ENCODE assay signal across 13 cellular contexts in the genomic region with DNA sequence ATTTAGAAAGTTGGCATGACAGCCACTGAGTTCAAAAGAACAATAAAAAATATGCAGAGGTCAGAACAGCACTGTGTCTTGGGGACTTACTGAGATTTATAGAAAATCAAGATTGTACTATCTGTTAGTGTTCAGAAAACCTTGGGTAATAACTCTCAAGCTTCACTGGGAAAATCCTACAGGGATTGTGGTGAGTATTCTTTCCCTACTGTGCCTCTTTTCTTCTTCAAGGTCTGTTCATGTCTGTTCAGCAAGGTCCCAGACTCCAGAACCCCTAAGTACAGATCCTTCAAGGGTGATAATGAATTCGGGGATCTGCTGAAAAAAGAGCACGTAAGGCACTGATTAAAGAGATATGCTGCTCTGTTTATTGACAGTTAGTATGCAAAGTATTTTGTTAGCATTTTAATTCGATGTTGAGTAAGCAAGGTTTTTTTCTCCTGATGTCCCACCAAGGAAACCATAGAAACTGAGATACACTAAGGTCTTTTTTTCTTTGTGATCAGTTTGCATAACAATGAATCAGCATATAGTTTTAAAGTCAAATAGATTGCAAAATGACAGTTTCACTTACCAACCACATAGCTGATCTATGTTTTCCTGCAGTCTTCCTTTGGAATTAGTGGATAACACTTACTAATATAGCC.
DNase-seq lines count a peak whose midpoint lies in the region; TF ChIP-seq lines count a peak whose summit lies in the region.
"Had no signal": no experiment of that assay in that cellular context is flagged by ENCODE, and none has a peak within 500 bp of the region (broad histone marks: within the 10 kb centered on the region; RNA-seq: fewer than 3 reads in every experiment).

No MANE protein-coding gene starts in this region.

- POLR2A ChIA-PET in AG04450 (lab: Yijun Ruan, JAX) = interaction anchor here (0.8 kb wide), 1 partner anchor 9 kb away, joined by 3 read pairs; no protein-coding TSS in a partner anchor

- no peaks in the 10 kb centered on the region for H3K79me2 ChIP-seq in Karpas-422 (ENCODE audit: low read length)
- no peaks in the 10 kb centered on the region for H3K79me2 ChIP-seq in MM.1S (ENCODE audit: low read length)

- H3K36me3 ChIP-seq in HUES48 (ENCODE audit: control insufficient read depth, insufficient read depth, low read length) (no peaks in the 10 kb centered on the region), kidney epithelial cell (ENCODE audit: control insufficient read depth, insufficient read depth, low read length) (no peaks in the 10 kb centered on the region), Karpas-422 (ENCODE audit: insufficient read depth, low read length) (no peaks in the 10 kb centered on the region; the same call in 1 of the 2 replicates), MM.1S (replicated peaks; ENCODE audit: insufficient read depth, low read length) (no peaks in the 10 kb centered on the region)
- H3K36me3 ChIP-seq: BLaER1, neural progenitor cell, spleen had no signal

- no peak overlapping the region for H3K9ac ChIP-seq in HUES48 (ENCODE audit: low read depth, low read length)
- H3K9ac ChIP-seq in Karpas-422 (ENCODE audit: low read length) = no peak overlapping the region
- H3K9ac ChIP-seq in MM.1S (ENCODE audit: low read length) = no peak overlapping the region
- H3K9ac ChIP-seq: BLaER1, neural progenitor cell had no signal

- peaks cover 2% of the 10 kb centered on the region for H3F3A ChIP-seq in MM.1S (ENCODE audit: insufficient read depth, low read length)

- H2AFZ ChIP-seq in Karpas-422 (ENCODE audit: low read length) (no peak overlapping the region), MM.1S (ENCODE audit: low read length) (no peak overlapping the region)
- H2AFZ ChIP-seq: neural progenitor cell had no signal

- H3K4me1 ChIP-seq in HUES48 (ENCODE audit: control insufficient read depth, insufficient read depth, low read length) = peaks cover 42% of the 10 kb centered on the region
- H3K4me1 ChIP-seq in Karpas-422 (ENCODE audit: low read length) = no peaks in the 10 kb centered on the region
- 0 out of 2 replicates have a peak, but pooled peaks cover 3% of the 10 kb centered on the region for H3K4me1 ChIP-seq in MM.1S (ENCODE audit: low read length)
- H3K4me1 ChIP-seq: neural progenitor cell had no signal

- no peak for DNase-seq in AG04450 (ENCODE audit: low read depth, low spot score)
- peak; percentile 73 to 90 for DNase-seq in cardiac fibroblast (ENCODE audit: low read depth in 2 of 2)
- peak; percentile 1 for DNase-seq in kidney epithelial cell (ENCODE audit: low read depth)
- no peak for DNase-seq in GM13976 (ENCODE audit: low spot score)
- DNase-seq in retina = no peak
- DNase-seq in Karpas-422 = no peak
- DNase-seq in MM.1S = no peak
- DNase-seq: activated naive CD4-positive, alpha-beta T cell treated with Interleukin-2 at 50 U/mL for 16 hours; RPMI8226; spleen had no signal

- no peak for TF ChIP-seq CTCF in AG04450 (IDR thresholded peaks at IDR 0.05; ENCODE audit: low read depth, low read length)
- no peak for TF ChIP-seq CTCF in cardiac fibroblast (IDR thresholded peaks at IDR 0.05; ENCODE audit: low read depth, low read length)
- no peak for TF ChIP-seq CTCF in kidney epithelial cell (IDR thresholded peaks at IDR 0.05; ENCODE audit: insufficient read depth, low read length, poor library complexity, severe bottlenecking)
- TF ChIP-seq CTCF in GM13976 (IDR thresholded peaks at IDR 0.05; ENCODE audit: borderline replicate concordance, control extremely low read depth, extremely low read depth, insufficient read depth, missing control alignments) = no peak
- no peak for TF ChIP-seq CTCF in MM.1S (IDR thresholded peaks at IDR 0.05; ENCODE audit: low read length)

- H3K4me2 ChIP-seq in Karpas-422 (ENCODE audit: low read depth, low read length, poor library complexity, severe bottlenecking) (no peak overlapping the region), MM.1S (ENCODE audit: low read depth, low read length) (no peak overlapping the region)
- H3K4me2 ChIP-seq: neural progenitor cell had no signal

- H4K20me1 ChIP-seq in Karpas-422 (ENCODE audit: insufficient read depth, low read depth, low read length) (no peaks in the 10 kb centered on the region), MM.1S (ENCODE audit: insufficient read depth, low read length) (no peaks in the 10 kb centered on the region)
- H4K20me1 ChIP-seq: BLaER1 had no signal

- in situ Hi-C loops in GM13976 (cut with MboI; ENCODE audit: low sequenced_read_pairs, unreplicated experiment) = no loop called here

- H3K4me3 ChIP-seq in AG04450 (ENCODE audit: low read depth, low read length) (no peak overlapping the region), HUES48 (ENCODE audit: low read depth, low read length) (peak overlapping the region; percentile 17; the same call in 1 of the 2 replicates), cardiac fibroblast (replicated peaks in 1 of 2; ENCODE audit: low read depth in 2 of 2, low read length in 2 of 2) (no peak overlapping the region), kidney epithelial cell (ENCODE audit: low read depth, low read length) (no peak overlapping the region), Karpas-422 (ENCODE audit: low read length) (no peak overlapping the region), MM.1S (ENCODE audit: low read length) (no peak overlapping the region)
- H3K4me3 ChIP-seq: BLaER1, neural progenitor cell, spleen had no signal

- 0 out of 2 replicates have a peak, but pooled peaks cover 3% of the 10 kb centered on the region for H3K9me2 ChIP-seq in Karpas-422 (replicated peaks; ENCODE audit: insufficient read depth, low read length)
- H3K9me2 ChIP-seq in MM.1S (replicated peaks; ENCODE audit: insufficient read depth, low read length) = no peaks in the 10 kb centered on the region

- peak overlapping the region; percentile 69 for H3K27ac ChIP-seq in AG04450 (ENCODE audit: low read depth, low read length)
- H3K27ac ChIP-seq in HUES48 (ENCODE audit: low read depth, low read length) = peak overlapping the region; percentile 33
- no peak overlapping the region for H3K27ac ChIP-seq in Karpas-422 (ENCODE audit: low read length)
- H3K27ac ChIP-seq in MM.1S (ENCODE audit: low read length) = no peak overlapping the region
- H3K27ac ChIP-seq: BLaER1, neural progenitor cell, spleen had no signal

- no peaks in the 10 kb centered on the region for H3K27me3 ChIP-seq in AG04450 (ENCODE audit: control insufficient read depth, insufficient read depth, low read length)
- H3K27me3 ChIP-seq in HUES48 (ENCODE audit: control insufficient read depth, insufficient read depth, low read length) = no peaks in the 10 kb centered on the region
- no peaks in the 10 kb centered on the region for H3K27me3 ChIP-seq in kidney epithelial cell (ENCODE audit: control insufficient read depth, insufficient read depth, low read length)
- no peaks in the 10 kb centered on the region for H3K27me3 ChIP-seq in Karpas-422 (ENCODE audit: low read length)
- H3K27me3 ChIP-seq in MM.1S (replicated peaks; ENCODE audit: insufficient read depth, low read length) = no peaks in the 10 kb centered on the region
- H3K27me3 ChIP-seq: BLaER1, neural progenitor cell, spleen had no signal

- CTCF ChIA-PET in AG04450 (lab: Charles Lee) = no interaction called here

- H3K9me3 ChIP-seq in AG04450 (ENCODE audit: control insufficient read depth, insufficient read depth, low read length) (no peaks in the 10 kb centered on the region; the same call in 1 of the 2 replicates), HUES48 (ENCODE audit: control insufficient read depth, insufficient read depth, low read length) (no peaks in the 10 kb centered on the region), Karpas-422 (ENCODE audit: low read length) (peaks cover 46% of the 10 kb centered on the region), MM.1S (replicated peaks; ENCODE audit: insufficient read depth, low read length) (no peaks in the 10 kb centered on the region)
- H3K9me3 ChIP-seq: BLaER1, spleen had no signal

Comparison
In these comparisons a context has a peak if more than half of its experiments do, and no peak if none do; other contexts are left out.
1. DNase-seq: peak in cardiac fibroblast (2 of 2) and kidney epithelial cell (single experiment); none in AG04450 (single experiment), GM13976 (single experiment), retina (single experiment), Karpas-422 (single experiment) and MM.1S (single experiment).
2. H3K27ac ChIP-seq: peak in AG04450 (single experiment) and HUES48 (single experiment); none in Karpas-422 (single experiment) and MM.1S (single experiment).